1 cellular context compared by ENCODE assay signal in the genomic region with DNA sequence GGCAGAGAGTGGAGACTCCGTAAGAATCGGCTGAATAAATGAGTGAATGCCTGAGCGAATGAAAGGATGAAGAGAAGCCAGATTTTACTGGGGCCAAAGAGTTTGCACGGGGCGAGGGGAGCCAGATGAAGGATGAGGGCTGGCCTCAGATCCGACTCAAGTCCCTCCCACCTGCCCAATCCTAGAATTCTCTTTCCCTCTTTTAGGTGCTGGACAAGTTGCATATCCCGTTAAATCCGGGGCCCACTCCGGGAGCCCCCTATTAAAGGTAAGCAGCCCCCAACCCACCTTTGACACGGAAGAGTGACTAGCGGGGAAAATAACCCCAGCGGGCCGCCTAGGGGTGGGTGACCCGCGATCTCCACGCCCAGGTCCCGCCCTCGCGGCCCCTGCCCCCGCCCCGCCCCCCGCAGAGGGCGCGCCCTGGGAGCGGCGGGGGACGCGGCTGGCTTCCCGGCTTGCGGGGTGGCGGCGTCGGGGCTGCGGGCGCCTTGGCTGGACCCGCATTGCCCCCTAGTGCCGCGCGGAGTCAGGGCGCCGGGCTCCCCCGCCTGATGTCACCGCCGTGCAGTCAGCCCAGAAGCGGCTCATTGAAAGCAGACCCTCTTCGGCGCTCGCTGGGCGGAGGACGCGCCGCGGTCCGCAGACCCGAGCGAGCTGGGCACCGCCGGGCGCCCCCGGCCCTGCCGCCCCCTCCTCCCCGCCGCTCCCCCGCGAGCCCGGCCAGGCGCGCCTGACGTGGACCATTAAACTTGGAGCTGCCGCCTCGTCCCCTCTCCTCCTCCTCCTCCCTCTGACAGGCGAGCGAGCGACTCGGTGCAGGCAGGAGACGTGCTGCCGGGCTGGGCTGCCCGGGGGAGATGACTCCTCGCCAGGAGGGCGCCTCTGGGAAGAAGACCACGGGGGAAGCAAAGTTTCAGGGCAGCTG.
A peak's percentile ranks its signal among the peaks of the same experiment; 100 is the strongest.
TF ChIP-seq lines count a peak whose summit lies in the region.

A gene (plus strand): TSS at position 570 of the 928 bp plus-strand sequence. CDS start 424 bp downstream, outside the sequence.

TF ChIP-seq in H1, 55 proteins besides CTCF, POLR2A, EP300 and RAD21:
- TF ChIP-seq MAFK (IDR thresholded peaks at IDR 0.05; ENCODE audit: low read depth, low read length) (no peak), EZH2 (IDR thresholded peaks at IDR 0.05; ENCODE audit: low read depth, low read length, severe bottlenecking) (peak; percentile 26), KDM5A (IDR thresholded peaks at IDR 0.05; ENCODE audit: low read length) (no peak), FOSL1 (IDR thresholded peaks at IDR 0.05; ENCODE audit: insufficient read depth, low read depth, low read length) (no peak), JUND (IDR thresholded peaks at IDR 0.05; ENCODE audit: low read length) (0 out of 2 replicates have a peak, but pooled peaks have one; percentile 27), CBX8 (IDR thresholded peaks at IDR 0.05; ENCODE audit: borderline replicate concordance, low read depth, low read length) (no peak), CEBPB (IDR thresholded peaks at IDR 0.05; ENCODE audit: low read depth, low read length) (no peak)
- TF ChIP-seq, protein P1, sequence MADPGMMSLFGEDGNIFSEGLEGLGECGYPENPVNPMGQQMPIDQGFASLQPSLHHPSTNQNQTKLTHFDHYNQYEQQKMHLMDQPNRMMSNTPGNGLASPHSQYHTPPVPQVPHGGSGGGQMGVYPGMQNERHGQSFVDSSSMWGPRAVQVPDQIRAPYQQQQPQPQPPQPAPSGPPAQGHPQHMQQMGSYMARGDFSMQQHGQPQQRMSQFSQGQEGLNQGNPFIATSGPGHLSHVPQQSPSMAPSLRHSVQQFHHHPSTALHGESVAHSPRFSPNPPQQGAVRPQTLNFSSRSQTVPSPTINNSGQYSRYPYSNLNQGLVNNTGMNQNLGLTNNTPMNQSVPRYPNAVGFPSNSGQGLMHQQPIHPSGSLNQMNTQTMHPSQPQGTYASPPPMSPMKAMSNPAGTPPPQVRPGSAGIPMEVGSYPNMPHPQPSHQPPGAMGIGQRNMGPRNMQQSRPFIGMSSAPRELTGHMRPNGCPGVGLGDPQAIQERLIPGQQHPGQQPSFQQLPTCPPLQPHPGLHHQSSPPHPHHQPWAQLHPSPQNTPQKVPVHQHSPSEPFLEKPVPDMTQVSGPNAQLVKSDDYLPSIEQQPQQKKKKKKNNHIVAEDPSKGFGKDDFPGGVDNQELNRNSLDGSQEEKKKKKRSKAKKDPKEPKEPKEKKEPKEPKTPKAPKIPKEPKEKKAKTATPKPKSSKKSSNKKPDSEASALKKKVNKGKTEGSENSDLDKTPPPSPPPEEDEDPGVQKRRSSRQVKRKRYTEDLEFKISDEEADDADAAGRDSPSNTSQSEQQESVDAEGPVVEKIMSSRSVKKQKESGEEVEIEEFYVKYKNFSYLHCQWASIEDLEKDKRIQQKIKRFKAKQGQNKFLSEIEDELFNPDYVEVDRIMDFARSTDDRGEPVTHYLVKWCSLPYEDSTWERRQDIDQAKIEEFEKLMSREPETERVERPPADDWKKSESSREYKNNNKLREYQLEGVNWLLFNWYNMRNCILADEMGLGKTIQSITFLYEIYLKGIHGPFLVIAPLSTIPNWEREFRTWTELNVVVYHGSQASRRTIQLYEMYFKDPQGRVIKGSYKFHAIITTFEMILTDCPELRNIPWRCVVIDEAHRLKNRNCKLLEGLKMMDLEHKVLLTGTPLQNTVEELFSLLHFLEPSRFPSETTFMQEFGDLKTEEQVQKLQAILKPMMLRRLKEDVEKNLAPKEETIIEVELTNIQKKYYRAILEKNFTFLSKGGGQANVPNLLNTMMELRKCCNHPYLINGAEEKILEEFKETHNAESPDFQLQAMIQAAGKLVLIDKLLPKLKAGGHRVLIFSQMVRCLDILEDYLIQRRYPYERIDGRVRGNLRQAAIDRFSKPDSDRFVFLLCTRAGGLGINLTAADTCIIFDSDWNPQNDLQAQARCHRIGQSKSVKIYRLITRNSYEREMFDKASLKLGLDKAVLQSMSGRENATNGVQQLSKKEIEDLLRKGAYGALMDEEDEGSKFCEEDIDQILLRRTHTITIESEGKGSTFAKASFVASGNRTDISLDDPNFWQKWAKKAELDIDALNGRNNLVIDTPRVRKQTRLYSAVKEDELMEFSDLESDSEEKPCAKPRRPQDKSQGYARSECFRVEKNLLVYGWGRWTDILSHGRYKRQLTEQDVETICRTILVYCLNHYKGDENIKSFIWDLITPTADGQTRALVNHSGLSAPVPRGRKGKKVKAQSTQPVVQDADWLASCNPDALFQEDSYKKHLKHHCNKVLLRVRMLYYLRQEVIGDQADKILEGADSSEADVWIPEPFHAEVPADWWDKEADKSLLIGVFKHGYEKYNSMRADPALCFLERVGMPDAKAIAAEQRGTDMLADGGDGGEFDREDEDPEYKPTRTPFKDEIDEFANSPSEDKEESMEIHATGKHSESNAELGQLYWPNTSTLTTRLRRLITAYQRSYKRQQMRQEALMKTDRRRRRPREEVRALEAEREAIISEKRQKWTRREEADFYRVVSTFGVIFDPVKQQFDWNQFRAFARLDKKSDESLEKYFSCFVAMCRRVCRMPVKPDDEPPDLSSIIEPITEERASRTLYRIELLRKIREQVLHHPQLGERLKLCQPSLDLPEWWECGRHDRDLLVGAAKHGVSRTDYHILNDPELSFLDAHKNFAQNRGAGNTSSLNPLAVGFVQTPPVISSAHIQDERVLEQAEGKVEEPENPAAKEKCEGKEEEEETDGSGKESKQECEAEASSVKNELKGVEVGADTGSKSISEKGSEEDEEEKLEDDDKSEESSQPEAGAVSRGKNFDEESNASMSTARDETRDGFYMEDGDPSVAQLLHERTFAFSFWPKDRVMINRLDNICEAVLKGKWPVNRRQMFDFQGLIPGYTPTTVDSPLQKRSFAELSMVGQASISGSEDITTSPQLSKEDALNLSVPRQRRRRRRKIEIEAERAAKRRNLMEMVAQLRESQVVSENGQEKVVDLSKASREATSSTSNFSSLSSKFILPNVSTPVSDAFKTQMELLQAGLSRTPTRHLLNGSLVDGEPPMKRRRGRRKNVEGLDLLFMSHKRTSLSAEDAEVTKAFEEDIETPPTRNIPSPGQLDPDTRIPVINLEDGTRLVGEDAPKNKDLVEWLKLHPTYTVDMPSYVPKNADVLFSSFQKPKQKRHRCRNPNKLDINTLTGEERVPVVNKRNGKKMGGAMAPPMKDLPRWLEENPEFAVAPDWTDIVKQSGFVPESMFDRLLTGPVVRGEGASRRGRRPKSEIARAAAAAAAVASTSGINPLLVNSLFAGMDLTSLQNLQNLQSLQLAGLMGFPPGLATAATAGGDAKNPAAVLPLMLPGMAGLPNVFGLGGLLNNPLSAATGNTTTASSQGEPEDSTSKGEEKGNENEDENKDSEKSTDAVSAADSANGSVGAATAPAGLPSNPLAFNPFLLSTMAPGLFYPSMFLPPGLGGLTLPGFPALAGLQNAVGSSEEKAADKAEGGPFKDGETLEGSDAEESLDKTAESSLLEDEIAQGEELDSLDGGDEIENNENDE (IDR thresholded peaks at IDR 0.05; ENCODE audit: insufficient replicate concordance, low read length): no peak
